Comparison of ENCODE assay signal across 22 cellular contexts in the genomic region with DNA sequence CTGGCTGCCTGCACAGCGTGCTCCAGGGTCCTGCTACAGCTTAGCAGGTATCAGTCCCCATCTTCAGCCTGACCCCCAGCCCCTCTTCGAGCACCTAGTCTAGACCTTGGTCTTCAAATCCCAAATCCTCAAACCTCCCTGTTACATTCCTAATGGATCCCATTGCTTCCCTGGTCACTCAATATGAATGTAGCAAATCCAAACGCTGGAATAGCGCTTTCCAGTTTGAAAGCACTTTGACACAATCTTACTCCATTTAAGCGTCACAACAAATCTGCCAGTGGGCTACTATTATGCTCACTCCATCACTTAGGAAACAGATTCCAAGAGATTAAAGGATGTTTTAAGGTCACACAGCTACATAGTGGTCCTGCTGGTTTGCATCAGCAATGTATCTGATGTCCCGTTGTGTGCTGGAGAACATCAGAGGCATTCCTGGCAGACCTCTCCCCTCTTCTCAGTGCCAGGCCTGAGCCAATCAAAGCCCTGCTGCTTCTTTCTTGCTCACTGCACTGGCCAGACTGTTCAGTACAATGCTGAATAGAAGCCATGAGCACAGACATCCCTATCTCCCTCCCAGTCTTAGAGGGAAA. TPM values are rescaled to one million over a fixed set of nuclear protein-coding genes. Genes with fewer than 3 reads are reported as not detected.
DNase-seq lines count a peak whose midpoint lies in the region; ATAC-seq and TF ChIP-seq lines count a peak whose summit lies in the region.
"Had no signal": no experiment of that assay in that cellular context is flagged by ENCODE, and none has a peak within 500 bp of the region (broad histone marks: within the 10 kb centered on the region; RNA-seq: fewer than 3 reads in every experiment).

No MANE protein-coding gene starts in this region.

- H3K27me3 ChIP-seq in mesenchymal stem cell (ENCODE audit: control insufficient read depth in 1 of 2, insufficient read depth in 1 of 2, low read length in 2 of 2) (peaks cover 0 to 3% of the 10 kb centered on the region in 2 experiments), SK-N-SH (ENCODE audit: insufficient read depth) (no peaks in the 10 kb centered on the region)
- H3K27me3 ChIP-seq: BE2C, Peyer's patch had no signal

- H3K4me3 Mint-ChIP-seq in activated T-helper 17 cell treated with anti-CD3 and anti-CD28 coated beads, Interleukin-2, amount 50 U/mL, for 72 hours: no peak overlapping the region
- H3K4me3 Mint-ChIP-seq: CD4-positive, alpha-beta T cell; IgD-negative memory B cell had no signal

- H3K14ac ChIP-seq in mesenchymal stem cell (ENCODE audit: low read length in 2 of 2): no peak overlapping the region

- no peaks in the 10 kb centered on the region for H3K4me1 Mint-ChIP-seq in activated T-helper 17 cell treated with anti-CD3 and anti-CD28 coated beads, Interleukin-2, amount 50 U/mL, for 72 hours

- H3F3A ChIP-seq in SK-N-SH (replicated peaks; ENCODE audit: insufficient read depth): no peaks in the 10 kb centered on the region

- H3K4me2 ChIP-seq in mesenchymal stem cell (ENCODE audit: low read length, poor library complexity, severe bottlenecking) (no peak overlapping the region), SK-N-SH (no peak overlapping the region)

- H3K4me1 ChIP-seq in mesenchymal stem cell (ENCODE audit: control insufficient read depth, insufficient read depth, low read depth, low read length): peaks cover 15% of the 10 kb centered on the region
- no peaks in the 10 kb centered on the region; a peak in 1 of 4 replicates for H3K4me1 ChIP-seq in SK-N-SH (ENCODE audit: control insufficient read depth in 1 of 2, insufficient read depth in 2 of 2, low read depth in 1 of 2, low read length in 1 of 2)
- H3K4me1 ChIP-seq: BE2C, Peyer's patch had no signal

- H3K27me3 Mint-ChIP-seq in activated T-helper 17 cell treated with anti-CD3 and anti-CD28 coated beads, Interleukin-2, amount 50 U/mL, for 72 hours: peaks cover 4% of the 10 kb centered on the region
- H3K27me3 Mint-ChIP-seq: CD4-positive, alpha-beta T cell; IgD-negative memory B cell had no signal

- H4K20me1 ChIP-seq in SK-N-SH (ENCODE audit: insufficient read depth): no peaks in the 10 kb centered on the region

- peak overlapping the region in 1 of 2 experiments; percentile 15 for H3K18ac ChIP-seq in mesenchymal stem cell (ENCODE audit: low read depth in 1 of 2, low read length in 2 of 2)

- no peak overlapping the region for H3K27ac ChIP-seq in coronary artery
- no peak overlapping the region for H3K27ac ChIP-seq in mesenchymal stem cell (ENCODE audit: low read length, poor library complexity, severe bottlenecking)
- no peak overlapping the region for H3K27ac ChIP-seq in SK-N-SH (ENCODE audit: low read depth in 2 of 2, low read length in 1 of 2)
- H3K27ac ChIP-seq: Peyer's patch had no signal

- H3K9ac ChIP-seq in mesenchymal stem cell (ENCODE audit: low read length) (no peak overlapping the region), SK-N-SH (no peak overlapping the region)

- H3K4ac ChIP-seq in mesenchymal stem cell (ENCODE audit: low read depth in 1 of 2, low read length in 2 of 2): peak overlapping the region in 1 of 2 experiments; percentile 25

- TF ChIP-seq EP300 in SK-N-SH (IDR thresholded peaks at IDR 0.05; ENCODE audit: borderline replicate concordance in 1 of 2, low read depth in 1 of 2, low read length in 1 of 2): no peak

- no peak overlapping the region for H2BK15ac ChIP-seq in mesenchymal stem cell (ENCODE audit: low read depth, poor library complexity, severe bottlenecking)

- DNase-seq in SK-N-DZ (ENCODE audit: low spot score) (peak; percentile 79), coronary artery (ENCODE audit: low spot score) (peak; percentile 11), mesenchymal stem cell (no peak), smooth muscle cell of the brain vasculature (ENCODE audit: low read depth, low spot score) (peak; percentile 84), SK-N-SH (no peak), A172 (ENCODE audit: low spot score) (no peak)
- DNase-seq: BE2C; Calu3; CD4-positive, alpha-beta T cell; DMS53; HCEC 1CT; Kasumi-1; MM.1S; NCI-H1092 treated with DMSO at 0.1 percent for 48 hours; NCI-H1694 treated with DMSO at 0.1 percent for 48 hours; NCI-H2107; NCI-H226; NCI-H524 treated with DMSO at 0.1 percent for 48 hours; Peyer's patch; SHP77 had no signal

- H2AFZ ChIP-seq in mesenchymal stem cell (ENCODE audit: low read depth, low read length) (no peak overlapping the region), SK-N-SH (ENCODE audit: low read depth) (no peak overlapping the region)

- peak overlapping the region; percentile 71 for H2AK5ac ChIP-seq in mesenchymal stem cell (ENCODE audit: low read length, severe bottlenecking)

- no peak for TF ChIP-seq RAD21 in SK-N-SH (IDR thresholded peaks at IDR 0.05; ENCODE audit: low read length)

- H3K4me3 ChIP-seq in coronary artery (no peak overlapping the region), mesenchymal stem cell (ENCODE audit: insufficient read depth in 1 of 2, low read depth in 1 of 2, low read length in 2 of 2) (no peak overlapping the region), SK-N-SH (ENCODE audit: low read depth in 2 of 2, low read length in 1 of 2) (no peak overlapping the region)
- H3K4me3 ChIP-seq: Peyer's patch had no signal

- POLR2A ChIA-PET in SK-N-SH (lab: Yijun Ruan, JAX): no interaction called here

- H3K9me3 ChIP-seq in mesenchymal stem cell (ENCODE audit: control insufficient read depth, low read length): no peaks in the 10 kb centered on the region
- no peaks in the 10 kb centered on the region for H3K9me3 ChIP-seq in SK-N-SH
- H3K9me3 ChIP-seq: BE2C, Peyer's patch had no signal

- peak overlapping the region; percentile 20 for H2BK120ac ChIP-seq in mesenchymal stem cell (ENCODE audit: low read depth, low read length)

- no peaks in the 10 kb centered on the region for H3K36me3 ChIP-seq in mesenchymal stem cell (ENCODE audit: control insufficient read depth in 1 of 2, insufficient read depth in 2 of 2, low read depth in 1 of 2, low read length in 2 of 2)
- H3K36me3 ChIP-seq in SK-N-SH (replicated peaks in 1 of 2; ENCODE audit: control insufficient read depth in 1 of 2, insufficient read depth in 2 of 2, low read length in 1 of 2): no peaks in the 10 kb centered on the region
- H3K36me3 ChIP-seq: BE2C, Peyer's patch had no signal

- H2BK5ac ChIP-seq in mesenchymal stem cell (ENCODE audit: low read depth, low read length, poor library complexity, severe bottlenecking): no peak overlapping the region

- H4K8ac ChIP-seq in mesenchymal stem cell (ENCODE audit: low read length): no peak overlapping the region

- CTCF ChIA-PET in SK-N-SH (lab: Yijun Ruan, JAX): no interaction called here

- peak overlapping the region; percentile 43 to 56 for H2BK12ac ChIP-seq in mesenchymal stem cell (ENCODE audit: low read length in 2 of 2)

- ATAC-seq in activated T-helper 17 cell treated with anti-CD3 and anti-CD28 coated beads, Interleukin-2, amount 50 U/mL, for 72 hours (replicated peaks): no peak

- no peak overlapping the region for H3K23ac ChIP-seq in mesenchymal stem cell (ENCODE audit: low read length in 2 of 2)

- H3K79me2 ChIP-seq in SK-N-SH (ENCODE audit: insufficient read depth): no peaks in the 10 kb centered on the region

- TF ChIP-seq CTCF in coronary artery (IDR thresholded peaks at IDR 0.05): no peak
- no peak for TF ChIP-seq CTCF in SK-N-SH (IDR thresholded peaks at IDR 0.05)

- no peak overlapping the region for H3K27ac Mint-ChIP-seq in activated T-helper 17 cell treated with anti-CD3 and anti-CD28 coated beads, Interleukin-2, amount 50 U/mL, for 72 hours
- H3K27ac Mint-ChIP-seq: CD4-positive, alpha-beta T cell; IgD-negative memory B cell had no signal

- H4K91ac ChIP-seq in mesenchymal stem cell (ENCODE audit: low read length): peak overlapping the region; percentile 40

- WGBS in mesenchymal stem cell: 88% methylated on average over 6 of the region's 6 CpGs
- WGBS in SK-N-SH (ENCODE audit: low lambda C conversion rate): 55% methylated on average over 6 of the region's 6 CpGs

- peaks cover 3% of the 10 kb centered on the region for H3K79me1 ChIP-seq in mesenchymal stem cell (replicated peaks; ENCODE audit: low read length, poor library complexity, severe bottlenecking)

- no peaks in the 10 kb centered on the region for H3K9me2 ChIP-seq in SK-N-SH

- no peaks in the 10 kb centered on the region for H3K9me3 Mint-ChIP-seq in activated T-helper 17 cell treated with anti-CD3 and anti-CD28 coated beads, Interleukin-2, amount 50 U/mL, for 72 hours
- H3K9me3 Mint-ChIP-seq: CD4-positive, alpha-beta T cell had no signal

- H3K36me3 Mint-ChIP-seq in activated T-helper 17 cell treated with anti-CD3 and anti-CD28 coated beads, Interleukin-2, amount 50 U/mL, for 72 hours (ENCODE audit: low read depth): no peaks in the 10 kb centered on the region
- H3K36me3 Mint-ChIP-seq: IgD-negative memory B cell had no signal

TF ChIP-seq in SK-N-SH, 30 proteins besides CTCF, POLR2A, EP300 and RAD21:
- TF ChIP-seq NRF1 (IDR thresholded peaks at IDR 0.05; ENCODE audit: low read depth, low read length) (no peak), NFIC (IDR thresholded peaks at IDR 0.05; ENCODE audit: borderline replicate concordance) (no peak), CHD2 (IDR thresholded peaks at IDR 0.05; ENCODE audit: low read length, partially characterized antibody) (no peak)
TF ChIP-seq in SK-N-SH: peak in this region for 0.

RNA-seq across cellular contexts. Expression of gene INO80C, which starts 11.1 kb away (rescaled TPM):
- 3.7 and 7.2 TPM in 2 replicates for polyA plus RNA-seq in SK-N-DZ (2014; cell fraction: cytosol; rRNA removed)
- 8.6 and 29.1 TPM in 2 replicates for polyA plus RNA-seq in SK-N-DZ (2014; cell fraction: nucleus; rRNA removed)
- 22.5 TPM for polyA plus RNA-seq in mesenchymal stem cell (2013, experiment 1 of 2)
- polyA plus RNA-seq in mesenchymal stem cell (2013, experiment 2 of 2): 22.2 TPM
- 17.0 and 17.7 TPM in 2 replicates for polyA plus RNA-seq in SK-N-SH (2012; rRNA removed)
- polyA plus RNA-seq in SK-N-SH (2012; cell fraction: cytosol; rRNA removed): 13.9 and 16.9 TPM in 2 replicates
- polyA plus RNA-seq in SK-N-SH (2012; cell fraction: nucleus; rRNA removed): 19.8 and 21.7 TPM in 2 replicates
- total RNA-seq in A172 (2014; rRNA removed; shearing (Covaris generic)): 3.5 and 9.6 TPM in 2 replicates
- 10 to 100 TPM; 20.6 to 22.0 TPM for total RNA-seq in activated T-helper 17 cell treated with anti-CD3 and anti-CD28 coated beads, Interleukin-2, amount 50 U/mL, for 72 hours

Comparison
In these comparisons a context has a peak if more than half of its experiments do, and no peak if none do; other contexts are left out.
1. DNase-seq: peak in SK-N-DZ (single experiment), coronary artery (single experiment) and smooth muscle cell of the brain vasculature (single experiment); none in mesenchymal stem cell (single experiment), SK-N-SH (single experiment) and A172 (single experiment).